In genomic region chr10:130493446-130494198, GRCh38 we compare ENCODE assay signal across 29 cellular contexts.
"Had no signal": no experiment of that assay in that cellular context is flagged by ENCODE, and none has a peak within 500 bp of the region (broad histone marks: within the 10 kb centered on the region; RNA-seq: fewer than 3 reads in every experiment).

No MANE protein-coding gene starts in this region.

- H3K27ac Mint-ChIP-seq: activated CD8-positive, alpha-beta memory T cell treated with anti-CD3 and anti-CD28 coated beads, Interleukin-2, amount 10 ng/mL, durations not matched to agents 7 days and 5 days; activated CD8-positive, alpha-beta T cell treated with anti-CD3 and anti-CD28 coated beads for 36 hours; activated naive CD4-positive, alpha-beta T cell treated with anti-CD3 and anti-CD28 coated beads, Interleukin-2, amount 50 U/mL, for 72 hours; naive thymus-derived CD4-positive, alpha-beta T cell; stimulated activated naive B cell treated with anti-CD40 and anti-IgM and Interleukin-4, amounts not matched to agents 10 μg/mL and 1 μg/mL and 100 μg/mL, for 72 hours; T-helper 17 cell had no signal

- H3K27me3 Mint-ChIP-seq: activated CD8-positive, alpha-beta memory T cell treated with anti-CD3 and anti-CD28 coated beads, Interleukin-2, amount 10 ng/mL, durations not matched to agents 7 days and 5 days; activated CD8-positive, alpha-beta T cell treated with anti-CD3 and anti-CD28 coated beads for 36 hours; stimulated activated naive B cell treated with anti-CD40 and anti-IgM and Interleukin-4, amounts not matched to agents 10 μg/mL and 1 μg/mL and 100 μg/mL, for 72 hours had no signal

- DNase-seq: activated CD4-positive, alpha-beta T cell treated with anti-CD3 and anti-CD28 coated beads for 48 hours; activated CD8-positive, alpha-beta memory T cell treated with anti-CD3 and anti-CD28 coated beads, Interleukin-2, amount 10 ng/mL, durations not matched to agents 7 days and 5 days; activated CD8-positive, alpha-beta T cell treated with anti-CD3 and anti-CD28 coated beads for 36 hours; activated gamma-delta T cell treated with Interleukin-2 at 50 U/mL for 16 hours; activated T-cell treated with anti-CD3 and anti-CD28 coated beads for 4 hours; aorta; caudate nucleus; dermis blood vessel endothelial cell; effector memory CD4-positive, alpha-beta T cell; gastrocnemius medialis; heart left ventricle; lower lobe of right lung; mesendoderm; naive thymus-derived CD4-positive, alpha-beta T cell; ovary; psoas muscle; right lobe of liver; stimulated activated CD4-positive, alpha-beta T cell treated with anti-CD3 and anti-CD28 coated beads, Interleukin-2, amount 100 ng/mL, for 48 hours; stimulated activated CD8-positive, alpha-beta memory T cell treated with anti-CD3 and anti-CD28 coated beads, Interleukin-4, amount 100 ng/mL, for 48 hours; stimulated activated naive B cell treated with anti-CD40 and anti-IgM and Interleukin-4, amounts not matched to agents 10 μg/mL and 1 μg/mL and 100 μg/mL, for 72 hours; SW 1271; T-helper 17 cell; upper lobe of right lung had no signal

- H3K27me3 ChIP-seq: gastrocnemius medialis, heart left ventricle, neutrophil, ovary, right lobe of liver, upper lobe of right lung had no signal

- H3K36me3 ChIP-seq: esophagus muscularis mucosa, gastrocnemius medialis, heart left ventricle, lower lobe of right lung, neutrophil, ovary, right lobe of liver, thoracic aorta, upper lobe of right lung had no signal

- H3K9me3 Mint-ChIP-seq: activated CD8-positive, alpha-beta T cell treated with anti-CD3 and anti-CD28 coated beads for 36 hours; activated naive CD4-positive, alpha-beta T cell treated with anti-CD3 and anti-CD28 coated beads, Interleukin-2, amount 50 U/mL, for 72 hours; naive thymus-derived CD4-positive, alpha-beta T cell had no signal

- H3K4me3 Mint-ChIP-seq: activated CD8-positive, alpha-beta memory T cell treated with anti-CD3 and anti-CD28 coated beads, Interleukin-2, amount 10 ng/mL, durations not matched to agents 7 days and 5 days; activated CD8-positive, alpha-beta T cell treated with anti-CD3 and anti-CD28 coated beads for 36 hours; brain; naive thymus-derived CD4-positive, alpha-beta T cell; stimulated activated naive B cell treated with anti-CD40 and anti-IgM and Interleukin-4, amounts not matched to agents 10 μg/mL and 1 μg/mL and 100 μg/mL, for 72 hours; T-helper 17 cell had no signal

- H3K4me1 Mint-ChIP-seq: activated CD8-positive, alpha-beta memory T cell treated with anti-CD3 and anti-CD28 coated beads, Interleukin-2, amount 10 ng/mL, durations not matched to agents 7 days and 5 days; naive thymus-derived CD4-positive, alpha-beta T cell; stimulated activated naive B cell treated with anti-CD40 and anti-IgM and Interleukin-4, amounts not matched to agents 10 μg/mL and 1 μg/mL and 100 μg/mL, for 72 hours; T-helper 17 cell had no signal

- H3K4me3 ChIP-seq: esophagus muscularis mucosa, gastrocnemius medialis, heart left ventricle, lower lobe of right lung, ovary, psoas muscle, right lobe of liver, smooth muscle cell, thoracic aorta, upper lobe of right lung had no signal

- H3K36me3 Mint-ChIP-seq: activated CD8-positive, alpha-beta memory T cell treated with anti-CD3 and anti-CD28 coated beads, Interleukin-2, amount 10 ng/mL, durations not matched to agents 7 days and 5 days; activated naive CD4-positive, alpha-beta T cell treated with anti-CD3 and anti-CD28 coated beads, Interleukin-2, amount 50 U/mL, for 72 hours; brain; naive thymus-derived CD4-positive, alpha-beta T cell; stimulated activated naive B cell treated with anti-CD40 and anti-IgM and Interleukin-4, amounts not matched to agents 10 μg/mL and 1 μg/mL and 100 μg/mL, for 72 hours had no signal

- H3K9me3 ChIP-seq: esophagus muscularis mucosa, gastrocnemius medialis, heart left ventricle, lower lobe of right lung, neutrophil, ovary, psoas muscle, right lobe of liver, thoracic aorta, upper lobe of right lung had no signal

- ATAC-seq: activated CD8-positive, alpha-beta memory T cell treated with anti-CD3 and anti-CD28 coated beads, Interleukin-2, amount 10 ng/mL, durations not matched to agents 7 days and 5 days; activated CD8-positive, alpha-beta T cell treated with anti-CD3 and anti-CD28 coated beads for 36 hours; activated naive CD4-positive, alpha-beta T cell treated with anti-CD3 and anti-CD28 coated beads, Interleukin-2, amount 50 U/mL, for 72 hours; gastrocnemius medialis; lower lobe of right lung; naive thymus-derived CD4-positive, alpha-beta T cell; psoas muscle; right lobe of liver; stimulated activated naive B cell treated with anti-CD40 and anti-IgM and Interleukin-4, amounts not matched to agents 10 μg/mL and 1 μg/mL and 100 μg/mL, for 72 hours; T-helper 17 cell; upper lobe of right lung had no signal
